11 cellular contexts compared by ENCODE assay signal in the genomic region with DNA sequence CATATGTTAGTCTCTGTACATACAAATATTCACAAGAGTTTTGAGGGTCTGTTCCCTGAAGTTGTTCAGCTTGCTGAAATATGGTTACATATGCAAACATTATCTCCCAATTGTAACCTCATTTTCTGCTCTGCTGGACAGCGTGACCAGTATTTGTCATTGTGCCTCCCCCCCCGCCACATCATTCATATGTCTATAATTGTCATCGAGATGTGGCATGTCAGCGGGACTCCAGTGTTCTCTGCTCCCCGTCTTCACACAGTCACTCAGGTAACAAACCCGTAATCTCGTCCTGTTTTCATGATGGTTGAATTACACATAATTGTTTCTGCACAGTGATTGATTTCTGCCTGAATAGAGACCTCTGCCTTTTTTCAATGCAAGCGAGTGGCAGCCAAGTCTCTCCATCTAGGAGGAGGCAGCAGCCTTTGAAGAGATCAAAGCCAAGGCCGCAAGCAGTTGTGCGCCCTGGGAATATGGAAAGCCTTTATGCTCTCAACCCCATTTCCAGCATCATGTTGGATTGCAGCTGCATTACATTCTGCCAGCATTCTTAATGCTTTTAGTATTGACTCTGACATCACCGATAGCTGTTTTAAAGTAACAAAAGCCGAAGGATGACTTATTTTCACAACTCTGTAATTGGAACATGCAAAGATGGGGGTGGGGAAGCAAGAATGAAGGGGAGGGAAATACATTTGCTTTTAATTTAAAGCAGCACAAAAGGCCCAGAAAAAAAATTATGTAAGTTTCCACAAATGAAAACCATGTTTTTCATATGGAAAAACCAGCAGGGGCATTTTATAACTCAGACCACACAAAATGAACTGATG.
DNase-seq lines count a peak whose midpoint lies in the region; FAIRE-seq and TF ChIP-seq lines count a peak whose summit lies in the region.
"Had no signal": no experiment of that assay in that cellular context is flagged by ENCODE, and none has a peak within 500 bp of the region (broad histone marks: within the 10 kb centered on the region; RNA-seq: fewer than 3 reads in every experiment).

No MANE protein-coding gene starts in this region.

- no peak for FAIRE-seq in D721Med (lab: Jason Lieb, UNC)
- FAIRE-seq: H54 had no signal

- TF ChIP-seq CTCF in GM10266 (IDR thresholded peaks at IDR 0.05; ENCODE audit: control insufficient read depth, insufficient read depth, low read depth, missing control alignments) (no peak), D721Med (IDR thresholded peaks at IDR 0.05; ENCODE audit: insufficient read depth, missing control alignments) (no peak)

- POLR2A ChIA-PET in HEK293T (lab: Yijun Ruan, JAX) = no interaction called here

- CTCF ChIA-PET in HEK293T (lab: Yijun Ruan, JAX) = interaction anchor here (0.6 kb wide), 1 partner anchor 13 kb away, joined by 3 read pairs; no protein-coding TSS in a partner anchor

- DNase-seq in GM10266 (ENCODE audit: extremely low spot score) (peak; percentile 27), HEK293T (ENCODE audit: extremely low spot score) (no peak), SW480 (ENCODE audit: low spot score) (peak; percentile 60), left kidney (ENCODE audit: low read depth, low spot score) (peak; percentile 75), CD1c-positive myeloid dendritic cell (ENCODE audit: extremely low spot score) (no peak), NOMO-1 treated with dmso at 0.1 percent for 144 hours (lab: John Stamatoyannopoulos, UW; ENCODE audit: unreplicated experiment) (no peak), D721Med (ENCODE audit: insufficient read length, low spot score) (no peak)
- no peak for DNase-seq in activated effector memory CD4-positive, alpha-beta T cell treated with anti-CD3 and anti-CD28 coated beads, Interleukin-2, amount 50 U/mL, for 16 hours
- DNase-seq: PC-3; stimulated activated CD4-positive, alpha-beta T cell treated with anti-CD3 and anti-CD28 coated beads, Interleukin-12 subunit alpha, Interleukin-12 subunit beta, amount 100 ng/mL, for 4 hours had no signal

TF ChIP-seq in HEK293T, 16 proteins besides CTCF, POLR2A, EP300 and RAD21:
- TF ChIP-seq, protein P1, sequence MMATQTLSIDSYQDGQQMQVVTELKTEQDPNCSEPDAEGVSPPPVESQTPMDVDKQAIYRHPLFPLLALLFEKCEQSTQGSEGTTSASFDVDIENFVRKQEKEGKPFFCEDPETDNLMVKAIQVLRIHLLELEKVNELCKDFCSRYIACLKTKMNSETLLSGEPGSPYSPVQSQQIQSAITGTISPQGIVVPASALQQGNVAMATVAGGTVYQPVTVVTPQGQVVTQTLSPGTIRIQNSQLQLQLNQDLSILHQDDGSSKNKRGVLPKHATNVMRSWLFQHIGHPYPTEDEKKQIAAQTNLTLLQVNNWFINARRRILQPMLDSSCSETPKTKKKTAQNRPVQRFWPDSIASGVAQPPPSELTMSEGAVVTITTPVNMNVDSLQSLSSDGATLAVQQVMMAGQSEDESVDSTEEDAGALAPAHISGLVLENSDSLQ (IDR thresholded peaks at IDR 0.05) = 0 out of 2 replicates have a peak, but pooled peaks have one; percentile 31
- TF ChIP-seq FOXA1 (IDR thresholded peaks at IDR 0.05) (no peak), SP1 (IDR thresholded peaks at IDR 0.05) (no peak), ARNT (IDR thresholded peaks at IDR 0.05) (no peak)

Comparison
In these comparisons a context has a peak if more than half of its experiments do, and no peak if none do; other contexts are left out.
1. DNase-seq: peak in GM10266 (single experiment), SW480 (single experiment) and left kidney (single experiment); none in HEK293T (single experiment), CD1c-positive myeloid dendritic cell (single experiment), activated effector memory CD4-positive, alpha-beta T cell treated with anti-CD3 and anti-CD28 coated beads, Interleukin-2, amount 50 U/mL, for 16 hours (single experiment), NOMO-1 treated with dmso at 0.1 percent for 144 hours (single experiment) and D721Med (single experiment).